26 cellular contexts compared by ENCODE assay signal in genomic region chrY:7834284-7834683, GRCh38.
A peak's percentile ranks its signal among the peaks of the same experiment; 100 is the strongest.
DNase-seq lines count a peak whose midpoint lies in the region; ATAC-seq and TF ChIP-seq lines count a peak whose summit lies in the region.
"Had no signal": no experiment of that assay in that cellular context is flagged by ENCODE, and none has a peak within 500 bp of the region (broad histone marks: within the 10 kb centered on the region; RNA-seq: fewer than 3 reads in every experiment).

No MANE protein-coding gene starts in this region.

- peak overlapping the region; percentile 42 for H3K27ac ChIP-seq in trophoblast cell (ENCODE audit: low read depth, low read length)
- H3K27ac ChIP-seq in esophagus muscularis mucosa (replicated peaks in 1 of 4) = no peak overlapping the region
- H3K27ac ChIP-seq: A549; BLaER1 treated with 17β-estradiol and CSF1 and Interleukin-3, amounts not matched to agents 10 nM and 100 nM; HL-60; Peyer's patch had no signal

- no peak overlapping the region for H3K23ac ChIP-seq in trophoblast cell (ENCODE audit: low read length)

- H2AK5ac ChIP-seq in trophoblast cell (ENCODE audit: low read length) = no peak overlapping the region

- H4K12ac ChIP-seq in trophoblast cell (ENCODE audit: low read depth, low read length) = no peak overlapping the region

- H3K27ac Mint-ChIP-seq in T-cell = no peak overlapping the region
- H3K27ac Mint-ChIP-seq: CD4-positive, alpha-beta T cell; T-helper 1 cell treated with Interleukin-12 subunit alpha and Interleukin-12 subunit beta and Interleukin-4 antibody, amounts not matched to agents 30 μg/mL and 1 μg/mL, for 36 hours had no signal

- no peak overlapping the region for H2BK120ac ChIP-seq in trophoblast cell (ENCODE audit: insufficient read depth, low read length, poor library complexity)

- no peak for TF ChIP-seq POLR2A in esophagus muscularis mucosa (IDR thresholded peaks at IDR 0.05; ENCODE audit: low read depth)

- no CpG with 5 or more reads among the region's 2 CpGs for WGBS in trophoblast cell (ENCODE audit: extremely low coverage, insufficient coverage, insufficient read length)
- WGBS in esophagus muscularis mucosa = no CpG with 5 or more reads among the region's 2 CpGs

- no peaks in the 10 kb centered on the region for H3K36me3 Mint-ChIP-seq in T-cell

- TF ChIP-seq EP300 in esophagus muscularis mucosa (IDR thresholded peaks at IDR 0.05) = no peak

- peaks cover 7% of the 10 kb centered on the region for H3K79me1 ChIP-seq in trophoblast cell (ENCODE audit: low read length)

- H3K4me3 ChIP-seq in fibroblast of villous mesenchyme (ENCODE audit: low read depth, low read length) (no peak overlapping the region), trophoblast cell (ENCODE audit: low read depth, low read length) (no peak overlapping the region), esophagus muscularis mucosa (no peak overlapping the region)
- H3K4me3 ChIP-seq: A549; BLaER1 treated with 17β-estradiol and CSF1 and Interleukin-3, amounts not matched to agents 10 nM and 100 nM; GM12878; HAP-1; Peyer's patch had no signal

- H2BK12ac ChIP-seq in trophoblast cell (ENCODE audit: low read length) = no peak overlapping the region

- H2AFZ ChIP-seq in trophoblast cell (ENCODE audit: insufficient read depth, low read length, poor library complexity) = no peak overlapping the region

- no peak for ATAC-seq in T-cell (replicated peaks in 1 of 4)
- ATAC-seq: A549, GM12878 had no signal

- H3K79me2 ChIP-seq in trophoblast cell (ENCODE audit: control insufficient read depth, insufficient read depth, low read length, poor library complexity) = peaks cover 2% of the 10 kb centered on the region

- no peak overlapping the region for H4K8ac ChIP-seq in trophoblast cell (ENCODE audit: low read depth, low read length)

- TF ChIP-seq CTCF in fibroblast of villous mesenchyme (IDR thresholded peaks at IDR 0.05; ENCODE audit: insufficient read depth, low read depth, low read length) = no peak
- no peak for TF ChIP-seq CTCF in esophagus muscularis mucosa (IDR thresholded peaks at IDR 0.05)

- H3K4me2 ChIP-seq in trophoblast cell (ENCODE audit: low read length) = no peak overlapping the region
- H3K4me2 ChIP-seq: A549; BLaER1 treated with 17β-estradiol and CSF1 and Interleukin-3, amounts not matched to agents 10 nM and 100 nM had no signal

- no peak overlapping the region for H3K14ac ChIP-seq in trophoblast cell (ENCODE audit: low read length)

- no peaks in the 10 kb centered on the region for H3K4me1 Mint-ChIP-seq in T-cell

- H3K4me3 Mint-ChIP-seq in T-cell = no peak overlapping the region
- H3K4me3 Mint-ChIP-seq: CD4-positive, alpha-beta T cell; T-helper 1 cell treated with Interleukin-12 subunit alpha and Interleukin-12 subunit beta and Interleukin-4 antibody, amounts not matched to agents 30 μg/mL and 1 μg/mL, for 36 hours had no signal

- POLR2A ChIA-PET in T-cell (lab: Charles Lee) = no interaction called here

- H3K9me3 Mint-ChIP-seq in T-cell = no peaks in the 10 kb centered on the region
- H3K9me3 Mint-ChIP-seq: CD4-positive, alpha-beta T cell; T-helper 1 cell treated with Interleukin-12 subunit alpha and Interleukin-12 subunit beta and Interleukin-4 antibody, amounts not matched to agents 30 μg/mL and 1 μg/mL, for 36 hours had no signal

- no peak overlapping the region for H3K18ac ChIP-seq in trophoblast cell (ENCODE audit: low read length)

- H3K4ac ChIP-seq in trophoblast cell (ENCODE audit: low read depth, low read length) = no peak overlapping the region

- H3K9me3 ChIP-seq in trophoblast cell (ENCODE audit: insufficient read depth, low read depth, low read length) = no peaks in the 10 kb centered on the region
- no peaks in the 10 kb centered on the region for H3K9me3 ChIP-seq in esophagus muscularis mucosa
- H3K9me3 ChIP-seq: A549; BLaER1 treated with 17β-estradiol and CSF1 and Interleukin-3, amounts not matched to agents 10 nM and 100 nM; HAP-1; Peyer's patch had no signal

- H2BK5ac ChIP-seq in trophoblast cell (ENCODE audit: low read depth, low read length, poor library complexity) = no peak overlapping the region

- DNase-seq in ELR (ENCODE audit: low read depth) = peak; percentile 19
- peak; percentile 25 for DNase-seq in HT1080 (ENCODE audit: low read depth)
- DNase-seq in fibroblast of villous mesenchyme (ENCODE audit: low read depth) = peak; percentile 87
- DNase-seq in trophoblast cell = no peak
- DNase-seq in T-cell = no peak
- no peak for DNase-seq in esophagus muscularis mucosa (ENCODE audit: extremely low spot score)
- DNase-seq in islet precursor cell = no peak
- no peak for DNase-seq in stimulated activated CD4-positive, alpha-beta T cell treated with anti-CD3 and anti-CD28 coated beads, Interleukin-4, amount 100 ng/mL, for 4 hours
- DNase-seq: AML-193; CD4-positive, alpha-beta T cell; GDM1; GOT3; Karpas-422; NCI-H1417; NCI-H1694; NCI-H2029 treated with DMSO at 0.1 percent for 48 hours; NCI-H2227 treated with DMSO at 0.1 percent for 48 hours; NCI-H526 treated with DMSO at 0.1 percent for 48 hours; Peyer's patch; SHP77 treated with DMSO at 0.1 percent for 48 hours had no signal

- CTCF ChIA-PET in T-cell (lab: Charles Lee) = no interaction called here

- intact Hi-C loops in esophagus muscularis mucosa (cut with DNase I) = no loop called here

- peaks cover 6 to 14% of the 10 kb centered on the region in 2 experiments for H3K4me1 ChIP-seq in trophoblast cell (ENCODE audit: control insufficient read depth in 1 of 2, insufficient read depth in 2 of 2, low read length in 2 of 2)
- H3K4me1 ChIP-seq in esophagus muscularis mucosa = peaks cover 0 to 3% (median 0%) of the 10 kb centered on the region in 4 donors
- H3K4me1 ChIP-seq: A549; BLaER1 treated with 17β-estradiol and CSF1 and Interleukin-3, amounts not matched to agents 10 nM and 100 nM; HAP-1; Peyer's patch had no signal

- no peaks in the 10 kb centered on the region for H3K36me3 ChIP-seq in trophoblast cell (ENCODE audit: control insufficient read depth in 1 of 2, insufficient read depth in 2 of 2, low read length in 2 of 2)
- H3K36me3 ChIP-seq in esophagus muscularis mucosa = no peaks in the 10 kb centered on the region
- H3K36me3 ChIP-seq: BLaER1 treated with 17β-estradiol and CSF1 and Interleukin-3, amounts not matched to agents 10 nM and 100 nM; HAP-1; Peyer's patch had no signal

- no peak overlapping the region for H4K91ac ChIP-seq in trophoblast cell (ENCODE audit: low read depth, low read length)

- H3K27me3 ChIP-seq in trophoblast cell (ENCODE audit: insufficient read depth, low read length) (no peaks in the 10 kb centered on the region), esophagus muscularis mucosa (no peaks in the 10 kb centered on the region)
- H3K27me3 ChIP-seq: BLaER1 treated with 17β-estradiol and CSF1 and Interleukin-3, amounts not matched to agents 10 nM and 100 nM; Peyer's patch had no signal

- H3K9ac ChIP-seq in trophoblast cell (ENCODE audit: low read length) = no peak overlapping the region
- H3K9ac ChIP-seq: BLaER1 treated with 17β-estradiol and CSF1 and Interleukin-3, amounts not matched to agents 10 nM and 100 nM had no signal

- H3K27me3 Mint-ChIP-seq in T-cell = no peaks in the 10 kb centered on the region
- H3K27me3 Mint-ChIP-seq: CD4-positive, alpha-beta T cell had no signal

Comparison
In these comparisons a context has a peak if more than half of its experiments do, and no peak if none do; other contexts are left out.
1. DNase-seq: peak in ELR (single experiment), HT1080 (single experiment) and fibroblast of villous mesenchyme (single experiment); none in trophoblast cell (0 of 2), T-cell (0 of 34), esophagus muscularis mucosa (single experiment), islet precursor cell (single experiment) and stimulated activated CD4-positive, alpha-beta T cell treated with anti-CD3 and anti-CD28 coated beads, Interleukin-4, amount 100 ng/mL, for 4 hours (0 of 2).